Comparison of ENCODE assay signal across 18 cellular contexts in the genomic region with DNA sequence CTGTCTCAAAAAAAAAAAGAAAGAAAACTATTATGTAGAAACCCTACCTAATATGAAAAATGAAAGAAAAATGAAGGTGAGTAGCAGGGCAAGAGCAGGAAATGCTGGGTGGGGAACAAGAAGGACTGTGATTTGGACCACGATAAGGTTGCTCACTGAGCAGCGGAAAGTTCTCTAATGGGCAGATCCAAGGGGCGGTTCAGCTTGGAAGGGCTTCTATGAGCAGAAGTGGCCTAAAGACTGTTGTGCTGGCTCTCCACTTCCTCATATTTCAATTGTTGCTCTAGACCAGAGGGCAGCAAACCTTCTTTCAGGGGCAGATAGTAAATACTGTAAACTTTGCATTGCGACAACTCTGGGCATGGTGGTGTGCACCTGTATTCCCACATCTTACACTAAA. TPM values are rescaled to one million over a fixed set of nuclear protein-coding genes. Genes with fewer than 3 reads are reported as not detected.
DNase-seq lines count a peak whose midpoint lies in the region; ATAC-seq, FAIRE-seq and TF ChIP-seq lines count a peak whose summit lies in the region.
"Had no signal": no experiment of that assay in that cellular context is flagged by ENCODE, and none has a peak within 500 bp of the region (broad histone marks: within the 10 kb centered on the region; RNA-seq: fewer than 3 reads in every experiment).

No MANE protein-coding gene starts in this region.

- TF ChIP-seq EP300 in GM12878 (IDR thresholded peaks at IDR 0.05; ENCODE audit: borderline replicate concordance in 1 of 2, control insufficient read depth in 1 of 2, low read depth in 2 of 2, low read length in 2 of 2), result no peak

- no peaks in the 10 kb centered on the region for H4K20me1 ChIP-seq in GM12878 (ENCODE audit: control insufficient read depth, insufficient read depth)

- no peak for ATAC-seq in activated naive CD4-positive, alpha-beta T cell treated with anti-CD3 and anti-CD28 coated beads, Interleukin-2, amount 50 U/mL, for 72 hours
- ATAC-seq in GM12878, result no peak
- ATAC-seq in stimulated activated naive CD8-positive, alpha-beta T cell treated with anti-CD3 and anti-CD28 coated beads, Interleukin-15, Interleukin-2, amounts not matched to agents 100 U/mL and 50 U/mL, for 24 hours, result no peak

- H3K27ac ChIP-seq in GM12878 (ENCODE audit: control insufficient read depth, insufficient read depth), result no peak overlapping the region
- H3K27ac ChIP-seq: neutrophil had no signal

- TF ChIP-seq POLR2A in GM12878 (IDR thresholded peaks at IDR 0.05; ENCODE audit: low read depth, low read length), result no peak

- no TSS peak for BruUV-seq in GM12878 (replicated peaks; lab: Mats Ljungman, UMichigan)

- no peaks in the 10 kb centered on the region for H3K4me1 ChIP-seq in GM12878 (ENCODE audit: control insufficient read depth, insufficient read depth, low read length)
- H3K4me1 ChIP-seq: HAP-1 had no signal

- SMC1A ChIA-PET in GM12878 (lab: Charles Lee; ENCODE audit: uncharacterized antibody, unreplicated experiment), result interaction anchor here (0.9 kb wide), 1 partner anchor 13 kb away, joined by 3 read pairs; no protein-coding TSS in a partner anchor

- intact Hi-C loops in GM12878 (cut with micrococcal nuclease; ENCODE audit: unreplicated experiment) (no loop called here), posterior cingulate gyrus (cut with DNase I) (no loop called here)

- no peak overlapping the region for H3K4me3 Mint-ChIP-seq in activated naive CD4-positive, alpha-beta T cell treated with anti-CD3 and anti-CD28 coated beads, Interleukin-2, amount 10 ng/mL, durations not matched to agents 7 days and 5 days

- H3K4me3 ChIP-seq in GM12878, result no peak overlapping the region
- H3K4me3 ChIP-seq: HAP-1 had no signal

- CTCF ChIA-PET in activated naive CD4-positive, alpha-beta T cell treated with anti-CD3 and anti-CD28 coated beads, Interleukin-2, amount 10 ng/mL, durations not matched to agents 7 days and 5 days (lab: Charles Lee), result no interaction called here
- CTCF ChIA-PET in GM12878 (lab: Yijun Ruan, JAX), result no interaction called here

- no peak overlapping the region; the same call in 1 of the 2 replicates for H2AFZ ChIP-seq in GM12878 (ENCODE audit: control insufficient read depth, low read depth, low read length)

- no peak for TF ChIP-seq CTCF in GM12878 (IDR thresholded peaks at IDR 0.05 in 2 of 3, conservative IDR thresholded peaks at IDR 0.05 in 1 of 3; ENCODE audit: control insufficient read depth in 2 of 3, extremely low read depth in 1 of 3, insufficient read depth in 1 of 3, low read depth in 3 of 3, low read length in 3 of 3)

- in situ Hi-C loops in GM12878 (cut with MboI), result no loop called here

- peaks cover 19% of the 10 kb centered on the region for H3K4me1 Mint-ChIP-seq in activated naive CD4-positive, alpha-beta T cell treated with anti-CD3 and anti-CD28 coated beads, Interleukin-2, amount 10 ng/mL, durations not matched to agents 7 days and 5 days

- H3K9me3 Mint-ChIP-seq in activated naive CD4-positive, alpha-beta T cell treated with anti-CD3 and anti-CD28 coated beads, Interleukin-2, amount 10 ng/mL, durations not matched to agents 7 days and 5 days, result no peaks in the 10 kb centered on the region
- H3K9me3 Mint-ChIP-seq in activated naive CD4-positive, alpha-beta T cell treated with anti-CD3 and anti-CD28 coated beads, Interleukin-2, amount 50 U/mL, for 72 hours, result no peaks in the 10 kb centered on the region

- no peaks in the 10 kb centered on the region for H3K79me2 ChIP-seq in GM12878 (ENCODE audit: control insufficient read depth, insufficient read depth, low read length)

- DNase-seq in activated naive CD4-positive, alpha-beta T cell treated with anti-CD3 and anti-CD28 coated beads, Interleukin-2, amount 10 ng/mL, durations not matched to agents 7 days and 5 days, result peak; percentile 32
- no peak for DNase-seq in activated naive CD4-positive, alpha-beta T cell treated with anti-CD3 and anti-CD28 coated beads, Interleukin-2, amount 50 U/mL, for 72 hours (ENCODE audit: low spot score in 2 of 2)
- DNase-seq in NCI-H187 (lab: John Stamatoyannopoulos, UW), result peak; percentile 63 to 67
- DNase-seq in GM12878 (ENCODE audit: low read depth, low spot score), result no peak
- DNase-seq in stimulated activated naive CD8-positive, alpha-beta T cell treated with anti-CD3 and anti-CD28 coated beads, Interleukin-15, Interleukin-2, amounts not matched to agents 100 U/mL and 50 U/mL, for 24 hours, result no peak
- no peak for DNase-seq in GM03348 (ENCODE audit: low spot score)
- DNase-seq in iPS-NIHi11 (ENCODE audit: low spot score), result no peak
- DNase-seq in posterior cingulate gyrus, result no peak
- DNase-seq: activated CD4-positive, alpha-beta T cell treated with anti-CD3 and anti-CD28 coated beads, Interleukin-2, amount 50 U/mL, for 1 hour; amniotic stem cell; cerebellar nuclear complex; hypothalamus; NK-92 treated with Interleukin-12 subunit alpha and Interleukin-12 subunit beta, amount 100 ng/mL, for 24 hours; right cardiac atrium; Right ventricle myocardium superior; T1000 had no signal

- no peak for TF ChIP-seq RAD21 in GM12878 (IDR thresholded peaks at IDR 0.05; ENCODE audit: insufficient read depth, low read depth, low read length)

- H3K27me3 ChIP-seq in GM12878 (replicated peaks in 1 of 2; ENCODE audit: control insufficient read depth in 2 of 2, insufficient read depth in 2 of 2, low read length in 1 of 2), result no peaks in the 10 kb centered on the region; a peak in 1 of 4 replicates
- H3K27me3 ChIP-seq: neutrophil had no signal

- POLR2A ChIA-PET in GM12878 (lab: Charles Lee), result no interaction called here

- no peak overlapping the region for H3K4me2 ChIP-seq in GM12878 (ENCODE audit: control insufficient read depth, insufficient read depth)

- RAD21 ChIA-PET in GM12878 (lab: Charles Lee; ENCODE audit: unreplicated experiment), result no interaction called here

- H3K9me3 ChIP-seq in GM12878 (replicated peaks; ENCODE audit: control insufficient read depth, insufficient read depth, low read length), result no peaks in the 10 kb centered on the region
- H3K9me3 ChIP-seq: HAP-1, neutrophil had no signal

- H3K36me3 ChIP-seq in GM12878 (ENCODE audit: control insufficient read depth in 2 of 2, insufficient read depth in 2 of 2, low read length in 1 of 2), result no peaks in the 10 kb centered on the region
- H3K36me3 ChIP-seq: HAP-1, neutrophil had no signal

- WGBS in GM12878 (ENCODE audit: insufficient coverage, insufficient replicate concordance, low lambda C conversion rate, missing lambda C conversion rate), result 73% methylated on average over 4 of the region's 4 CpGs

- peak overlapping the region; percentile 66 for H3K27ac Mint-ChIP-seq in activated naive CD4-positive, alpha-beta T cell treated with anti-CD3 and anti-CD28 coated beads, Interleukin-2, amount 10 ng/mL, durations not matched to agents 7 days and 5 days
- H3K27ac Mint-ChIP-seq in activated naive CD4-positive, alpha-beta T cell treated with anti-CD3 and anti-CD28 coated beads, Interleukin-2, amount 50 U/mL, for 72 hours, result no peak overlapping the region

- FAIRE-seq in GM12878 (lab: Jason Lieb, UNC), result no peak

- H3K9ac ChIP-seq in GM12878 (ENCODE audit: control insufficient read depth, insufficient read depth, low read length), result no peak overlapping the region

- no peaks in the 10 kb centered on the region for H3K36me3 Mint-ChIP-seq in activated naive CD4-positive, alpha-beta T cell treated with anti-CD3 and anti-CD28 coated beads, Interleukin-2, amount 10 ng/mL, durations not matched to agents 7 days and 5 days
- no peaks in the 10 kb centered on the region for H3K36me3 Mint-ChIP-seq in activated naive CD4-positive, alpha-beta T cell treated with anti-CD3 and anti-CD28 coated beads, Interleukin-2, amount 50 U/mL, for 72 hours

- H3K27me3 Mint-ChIP-seq in activated naive CD4-positive, alpha-beta T cell treated with anti-CD3 and anti-CD28 coated beads, Interleukin-2, amount 10 ng/mL, durations not matched to agents 7 days and 5 days, result peaks cover 33% of the 10 kb centered on the region

TF ChIP-seq in GM12878, 131 proteins besides CTCF, POLR2A, EP300 and RAD21:
- TF ChIP-seq SPI1 (IDR thresholded peaks at IDR 0.05; ENCODE audit: borderline replicate concordance, insufficient read depth, low read depth, low read length) (peak; percentile 46; the same call in 1 of the 2 replicates), BHLHE40 (IDR thresholded peaks at IDR 0.05; ENCODE audit: borderline replicate concordance in 1 of 2, low read depth in 2 of 2, low read length in 1 of 2) (no peak)

RNA-seq across cellular contexts. Expression of a gene that starts 16.3 kb away (rescaled TPM):
- 10 to 100 TPM; 17.6 to 18.2 TPM for total RNA-seq in activated naive CD4-positive, alpha-beta T cell treated with anti-CD3 and anti-CD28 coated beads, Interleukin-2, amount 50 U/mL, for 72 hours
- 11.8 and 17.6 TPM in 2 replicates for total RNA-seq in GM12878 (2013; cell fraction: nucleolus; rRNA removed)
- total RNA-seq in GM12878 (2014; rRNA removed) (13.8 and 15.3 TPM in 2 replicates), GM12878 (2014; rRNA removed; fragmentation: Illumina TruSeq; extraction: Trizol) (25.1 and 26.9 TPM in 2 replicates), GM12878 (2021) (18.4 and 20.3 TPM in 2 replicates)
- 5.5 TPM for polyA plus RNA-seq in GM12878 (2011; ENCODE audit: low read depth)
- polyA plus RNA-seq in GM12878 (2011; rRNA removed) (28.8 and 57.3 TPM in 2 replicates), GM12878 (2014; fragmentation: Illumina TruSeq; extraction: Trizol) (34.0 and 43.3 TPM in 2 replicates), GM12878 (2014; fragmentation: Nextera tagmentation; extraction: Ambion mirVana) (10 to 100 TPM; 27.5 to 42.3 TPM), GM12878 (2014; rRNA removed) (21.6 and 21.8 TPM in 2 replicates), GM12878 (2016; fragmentation: Nextera tagmentation; extraction: Ambion mirVana) (10 to 100 TPM; 29.3 to 29.9 TPM)
- 7.9 and 8.5 TPM in 2 replicates for polyA plus RNA-seq in GM12878 (2011; cell fraction: cytosol; rRNA removed)
- polyA plus RNA-seq in GM12878 (2011; cell fraction: nucleus; rRNA removed), result 13.2 and 13.9 TPM in 2 replicates
- polyA plus RNA-seq in GM12878 (2012), result 14.9 and 18.4 TPM in 2 replicates
- 9.1 and 15.4 TPM in 2 replicates for polyA minus RNA-seq in GM12878 (2011; rRNA and poly(A)+ RNA removed)
- polyA minus RNA-seq in GM12878 (2011; cell fraction: cytosol; rRNA and poly(A)+ RNA removed), result 8.4 and 11.4 TPM in 2 replicates
- polyA minus RNA-seq in GM12878 (2011; cell fraction: nucleus; rRNA and poly(A)+ RNA removed), result 5.6 and 10.0 TPM in 2 replicates

Comparison
In these comparisons a context has a peak if more than half of its experiments do, and no peak if none do; other contexts are left out.
1. DNase-seq: peak in activated naive CD4-positive, alpha-beta T cell treated with anti-CD3 and anti-CD28 coated beads, Interleukin-2, amount 10 ng/mL, durations not matched to agents 7 days and 5 days (single experiment) and NCI-H187 (2 of 2); none in activated naive CD4-positive, alpha-beta T cell treated with anti-CD3 and anti-CD28 coated beads, Interleukin-2, amount 50 U/mL, for 72 hours (0 of 2), GM12878 (single experiment), stimulated activated naive CD8-positive, alpha-beta T cell treated with anti-CD3 and anti-CD28 coated beads, Interleukin-15, Interleukin-2, amounts not matched to agents 100 U/mL and 50 U/mL, for 24 hours (single experiment), GM03348 (single experiment), iPS-NIHi11 (single experiment) and posterior cingulate gyrus (0 of 10).